Comparison of ENCODE assay signal across 8 cellular contexts in genomic region chr19:7869453-7869909, GRCh38. TPM values are rescaled to one million over a fixed set of nuclear protein-coding genes. Genes with fewer than 3 reads are reported as not detected.
DNase-seq lines count a peak whose midpoint lies in the region; ATAC-seq and TF ChIP-seq lines count a peak whose summit lies in the region.

No MANE protein-coding gene starts in this region.

- CTCF ChIA-PET in activated CD8-positive, alpha-beta memory T cell treated with anti-CD3 and anti-CD28 coated beads, Interleukin-2, amount 10 ng/mL, durations not matched to agents 7 days and 5 days (lab: Charles Lee) = interaction anchor here (0.7 to 2.2 kb wide), 27 partner anchors 8 to 380 kb away, joined by 3 to 41 read pairs (median 6); partner anchors contain the start of genes MAP2K7, MCOLN1, PET100 and SNAPC2

- no peak for TF ChIP-seq CTCF in NB4 (IDR thresholded peaks at IDR 0.05; ENCODE audit: low read depth, low read length)
- TF ChIP-seq CTCF in neural crest cell (conservative IDR thresholded peaks at IDR 0.05) = peak; percentile 35
- TF ChIP-seq CTCF in testis (IDR thresholded peaks at IDR 0.05) = peak in 2 of 3 experiments; percentile 12 to 29

- 0 out of 2 replicates have a peak, but pooled peaks cover 4% of the 10 kb centered on the region for H3K36me3 ChIP-seq in HAP-1 (replicated peaks)
- no peaks in the 10 kb centered on the region for H3K36me3 ChIP-seq in testis (ENCODE audit: low read depth, missing control alignments)

- H3K27me3 ChIP-seq in HAP-1 (ENCODE audit: low read depth) = no peaks in the 10 kb centered on the region
- H3K27me3 ChIP-seq in testis = no peaks in the 10 kb centered on the region

- in situ Hi-C loops in HAP-1 (cut with MboI; ENCODE audit: low sequenced_read_pairs) = loop anchor here (5.0 kb wide), 1 partner anchor 53 kb away; the partner anchor contains the start of gene SNAPC2

- 7% methylated on average over 40 of the region's 47 CpGs; no CpG with 5 or more reads in 1 of the 2 donors for WGBS in testis, 2 donors

- TF ChIP-seq POLR2A in NB4 (IDR thresholded peaks at IDR 0.05; ENCODE audit: extremely low read depth, insufficient read length) (no peak), erythroblast (IDR thresholded peaks at IDR 0.05; ENCODE audit: low read length) (no peak), testis (IDR thresholded peaks at IDR 0.05) (no peak)

- intact Hi-C loops in testis (cut with DNase I; ENCODE audit: low total_unique reads) = no loop called here

- peaks cover 37% of the 10 kb centered on the region for H3K4me1 Mint-ChIP-seq in activated CD8-positive, alpha-beta memory T cell treated with anti-CD3 and anti-CD28 coated beads, Interleukin-2, amount 10 ng/mL, durations not matched to agents 7 days and 5 days
- peaks cover 18% of the 10 kb centered on the region for H3K4me1 Mint-ChIP-seq in neural crest cell

- H3K27ac ChIP-seq in testis = peak overlapping the region in 1 of 2 donors; percentile 41

- peak overlapping the region; percentile 27 for H3K4me3 ChIP-seq in HAP-1
- H3K4me3 ChIP-seq in NB4 (ENCODE audit: low read depth, low read length) = peak overlapping the region; percentile 13
- H3K4me3 ChIP-seq in testis = peak overlapping the region; percentile 50 to 56

- DNase-seq in EH (ENCODE audit: low read depth) (peak; percentile 62), HAP-1 (ENCODE audit: low spot score in 2 of 2) (peak; percentile 34 to 83), NB4 (ENCODE audit: low read depth) (peak; percentile 72), erythroblast (lab: John Stamatoyannopoulos, UW) (peak; percentile 84 to 89), neural crest cell (ENCODE audit: low read depth, low spot score) (peak; percentile 39), testis (peak; percentile 77), NCI-H1048 (lab: John Stamatoyannopoulos, UW) (no peak)
- DNase-seq in activated CD8-positive, alpha-beta memory T cell treated with anti-CD3 and anti-CD28 coated beads, Interleukin-2, amount 10 ng/mL, durations not matched to agents 7 days and 5 days = peak; percentile 76

- H3K27me3 Mint-ChIP-seq in activated CD8-positive, alpha-beta memory T cell treated with anti-CD3 and anti-CD28 coated beads, Interleukin-2, amount 10 ng/mL, durations not matched to agents 7 days and 5 days = peaks cover 54% of the 10 kb centered on the region
- H3K27me3 Mint-ChIP-seq in neural crest cell (ENCODE audit: low read depth) = peaks cover 35% of the 10 kb centered on the region

- H3K9me3 ChIP-seq in HAP-1 = no peaks in the 10 kb centered on the region
- no peaks in the 10 kb centered on the region for H3K9me3 ChIP-seq in testis

- H3K27ac Mint-ChIP-seq in activated CD8-positive, alpha-beta memory T cell treated with anti-CD3 and anti-CD28 coated beads, Interleukin-2, amount 10 ng/mL, durations not matched to agents 7 days and 5 days = no peak overlapping the region
- H3K27ac Mint-ChIP-seq in neural crest cell (ENCODE audit: unreplicated experiment) = no peak overlapping the region

- H3K4me1 ChIP-seq in HAP-1 (peaks cover 33% of the 10 kb centered on the region), testis (peaks cover 14% of the 10 kb centered on the region)

- ATAC-seq in activated CD8-positive, alpha-beta memory T cell treated with anti-CD3 and anti-CD28 coated beads, Interleukin-2, amount 10 ng/mL, durations not matched to agents 7 days and 5 days = peak; percentile 63

- no peaks in the 10 kb centered on the region for H3K36me3 Mint-ChIP-seq in activated CD8-positive, alpha-beta memory T cell treated with anti-CD3 and anti-CD28 coated beads, Interleukin-2, amount 10 ng/mL, durations not matched to agents 7 days and 5 days
- H3K36me3 Mint-ChIP-seq in neural crest cell (ENCODE audit: low read depth) = no peaks in the 10 kb centered on the region

- peak overlapping the region; percentile 41 for H3K4me3 Mint-ChIP-seq in activated CD8-positive, alpha-beta memory T cell treated with anti-CD3 and anti-CD28 coated beads, Interleukin-2, amount 10 ng/mL, durations not matched to agents 7 days and 5 days
- no peak overlapping the region for H3K4me3 Mint-ChIP-seq in neural crest cell

- no peaks in the 10 kb centered on the region for H3K9me3 Mint-ChIP-seq in activated CD8-positive, alpha-beta memory T cell treated with anti-CD3 and anti-CD28 coated beads, Interleukin-2, amount 10 ng/mL, durations not matched to agents 7 days and 5 days (ENCODE audit: low read depth)
- peaks cover 3% of the 10 kb centered on the region for H3K9me3 Mint-ChIP-seq in neural crest cell

RNA-seq across cellular contexts. Expression of gene PRR36, which starts 4.7 kb away (rescaled TPM):
- under 1 TPM in 1 of 2 experiments, not detected in 1; 0.06 TPM for total RNA-seq in activated CD8-positive, alpha-beta memory T cell treated with anti-CD3 and anti-CD28 coated beads, Interleukin-2, amount 10 ng/mL, durations not matched to agents 7 days and 5 days
- total RNA-seq in neural crest cell = 20.9 and 21.8 TPM in 2 replicates
- 1 to 10 TPM; 2.9 to 3.3 TPM for total RNA-seq in testis
- 0.50 TPM for polyA plus RNA-seq in testis (ENCODE audit: insufficient read depth, low read depth, low replicate concordance)

RNA-seq across cellular contexts. Expression of gene LRRC8E, which starts 18.8 kb away (rescaled TPM):
- not detected for total RNA-seq in activated CD8-positive, alpha-beta memory T cell treated with anti-CD3 and anti-CD28 coated beads, Interleukin-2, amount 10 ng/mL, durations not matched to agents 7 days and 5 days
- 0.51 and 1.0 TPM in 2 replicates for total RNA-seq in neural crest cell
- 1 to 10 TPM in 1 of 2 donors, under 1 TPM in 1; 0.79 to 1.4 TPM for total RNA-seq in testis
- polyA plus RNA-seq in testis (ENCODE audit: insufficient read depth, low read depth, low replicate concordance) = 0.92 TPM

RNA-seq across cellular contexts. Expression of gene MAP2K7, which starts 34.2 kb away (rescaled TPM):
- 10 to 100 TPM; 38.0 to 41.6 TPM for total RNA-seq in activated CD8-positive, alpha-beta memory T cell treated with anti-CD3 and anti-CD28 coated beads, Interleukin-2, amount 10 ng/mL, durations not matched to agents 7 days and 5 days
- total RNA-seq in neural crest cell (48.1 and 50.7 TPM in 2 replicates), testis (10 to 100 TPM; 30.6 to 44.0 TPM)
- 34.8 TPM for polyA plus RNA-seq in testis (ENCODE audit: insufficient read depth, low read depth, low replicate concordance)

RNA-seq across cellular contexts. Expression of gene EVI5L, which starts 39.5 kb away (rescaled TPM):
- total RNA-seq in activated CD8-positive, alpha-beta memory T cell treated with anti-CD3 and anti-CD28 coated beads, Interleukin-2, amount 10 ng/mL, durations not matched to agents 7 days and 5 days = 1 to 10 TPM; 6.0 to 6.1 TPM
- total RNA-seq in neural crest cell = 17.8 and 19.5 TPM in 2 replicates
- total RNA-seq in testis = 10 to 100 TPM; 45.8 to 68.9 TPM
- polyA plus RNA-seq in testis (ENCODE audit: insufficient read depth, low read depth, low replicate concordance) = 69.3 TPM

RNA-seq across cellular contexts. Expression of gene TGFBR3L, which starts 45.1 kb away (rescaled TPM):
- total RNA-seq in activated CD8-positive, alpha-beta memory T cell treated with anti-CD3 and anti-CD28 coated beads, Interleukin-2, amount 10 ng/mL, durations not matched to agents 7 days and 5 days = 1 to 10 TPM; 7.7 to 9.1 TPM
- total RNA-seq in neural crest cell (0.32 and 0.44 TPM in 2 replicates), testis (1 to 10 TPM in 1 of 2 donors, not detected in 1; 2.2 TPM)
- polyA plus RNA-seq in testis (ENCODE audit: insufficient read depth, low read depth, low replicate concordance) = 1.2 TPM
